Comparison of ENCODE assay signal across 1 cellular context in genomic region chr5:154390096-154390495, GRCh38.
TF ChIP-seq lines count a peak whose summit lies in the region.

No MANE protein-coding gene starts in this region.

TF ChIP-seq in IMR-90, 13 proteins besides CTCF, POLR2A, EP300 and RAD21 (continued from another document):
- TF ChIP-seq USF2 (IDR thresholded peaks at IDR 0.05; ENCODE audit: low read depth, low read length) = no peak
- no peak for TF ChIP-seq MXI1 (IDR thresholded peaks at IDR 0.05; ENCODE audit: borderline replicate concordance, low read depth, low read length)
- no peak for TF ChIP-seq NFE2L2 (IDR thresholded peaks at IDR 0.05; ENCODE audit: low read depth, low read length)
- no peak for TF ChIP-seq MAZ (IDR thresholded peaks at IDR 0.05; ENCODE audit: borderline replicate concordance, low read depth, low read length)
- no peak for TF ChIP-seq CEBPB (IDR thresholded peaks at IDR 0.05; ENCODE audit: low read depth, low read length)
- no peak for TF ChIP-seq CHD1 (IDR thresholded peaks at IDR 0.05; ENCODE audit: low read depth, low read length)
- no peak for TF ChIP-seq MAFK (IDR thresholded peaks at IDR 0.05; ENCODE audit: low read depth, low read length)
- TF ChIP-seq FOS (IDR thresholded peaks at IDR 0.05; ENCODE audit: low read depth, low read length) = no peak
- no peak for TF ChIP-seq ELK1 (IDR thresholded peaks at IDR 0.05; ENCODE audit: borderline replicate concordance, low read depth, low read length)
- no peak for TF ChIP-seq BHLHE40 (IDR thresholded peaks at IDR 0.05; ENCODE audit: low read depth, low read length)
- TF ChIP-seq SMC3 (IDR thresholded peaks at IDR 0.05; ENCODE audit: low read depth, low read length) = no peak
